ENCODE assay signal across 10 cellular contexts in the genomic region with DNA sequence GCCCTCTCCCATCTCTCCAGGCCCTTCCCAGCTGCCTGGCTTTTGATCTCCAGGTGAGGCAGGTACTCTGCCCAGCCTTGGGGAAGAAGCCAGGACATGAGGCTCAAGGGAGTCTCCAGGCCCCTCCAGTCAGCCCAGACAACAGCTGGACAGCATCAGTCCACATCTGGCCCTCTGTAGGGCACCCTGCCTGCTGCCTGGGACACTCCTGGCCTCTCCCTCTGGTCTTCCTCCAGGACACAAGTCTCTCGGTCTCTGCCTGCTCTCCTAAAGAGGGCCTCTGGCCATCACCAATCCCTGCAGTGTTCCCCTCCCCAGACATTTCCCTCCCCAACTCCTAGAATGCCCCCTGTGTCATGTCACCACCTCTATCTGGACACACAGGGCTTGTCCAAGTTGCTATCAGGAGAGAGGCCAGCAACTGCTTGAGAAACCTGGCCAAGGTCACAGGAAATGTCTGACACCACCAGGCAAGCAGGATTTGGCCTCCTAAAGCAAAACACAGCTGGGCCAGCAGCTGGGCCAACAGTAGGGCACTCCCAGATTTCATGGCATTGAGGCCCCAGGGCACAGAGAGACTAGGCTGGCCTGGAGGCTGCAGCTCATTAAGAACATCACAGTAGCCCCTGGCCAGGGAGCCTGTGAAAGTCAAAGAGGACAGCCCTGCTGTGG. TPM values are rescaled to one million over a fixed set of nuclear protein-coding genes. Genes with fewer than 3 reads are reported as not detected.
A peak's percentile ranks its signal among the peaks of the same experiment; 100 is the strongest.
DNase-seq lines count a peak whose midpoint lies in the region; ATAC-seq, FAIRE-seq and TF ChIP-seq lines count a peak whose summit lies in the region.
"Had no signal": no experiment of that assay in that cellular context is flagged by ENCODE, and none has a peak within 500 bp of the region (broad histone marks: within the 10 kb centered on the region; RNA-seq: fewer than 3 reads in every experiment).

No MANE protein-coding gene starts in this region.

- H3K36me3 ChIP-seq in astrocyte (ENCODE audit: insufficient read depth, low read length), result peaks cover 14% of the 10 kb centered on the region
- no peaks in the 10 kb centered on the region for H3K36me3 ChIP-seq in A673 (ENCODE audit: insufficient read depth, low read length, poor library complexity, severe bottlenecking)

- H3K79me2 ChIP-seq in astrocyte (ENCODE audit: insufficient read depth, low read length), result peaks cover 54% of the 10 kb centered on the region

- peak; percentile 65 for ATAC-seq in sciatic nerve
- no peak for ATAC-seq in natural killer cell
- ATAC-seq in GM21786 (IDR thresholded peaks at IDR 0.05; ENCODE audit: unreplicated experiment), result no peak

- POLR2A ChIA-PET in A673 (lab: Charles Lee; ENCODE audit: low non-redundant PET), result no interaction called here

- H4K20me1 ChIP-seq in astrocyte (ENCODE audit: insufficient read depth, low read length), result peaks cover 5% of the 10 kb centered on the region

- H3K4me3 Mint-ChIP-seq in astrocyte (ENCODE audit: unreplicated experiment), result no peak overlapping the region
- no peak overlapping the region for H3K4me3 Mint-ChIP-seq in glutamatergic neuron (ENCODE audit: unreplicated experiment)
- H3K4me3 Mint-ChIP-seq in natural killer cell, result no peak overlapping the region
- H3K4me3 Mint-ChIP-seq: CD4-positive, CD25-positive, alpha-beta regulatory T cell had no signal

- FAIRE-seq in astrocyte (lab: Jason Lieb, UNC), result no peak

- no peaks in the 10 kb centered on the region for H3K9me3 ChIP-seq in astrocyte (ENCODE audit: insufficient read depth, low read depth, low read length)
- H3K9me3 ChIP-seq in A673 (ENCODE audit: low read depth, low read length, poor library complexity, severe bottlenecking), result no peaks in the 10 kb centered on the region

- H3K27ac ChIP-seq in astrocyte (ENCODE audit: low read depth, low read length), result peak overlapping the region; percentile 39
- no peak overlapping the region for H3K27ac ChIP-seq in A673 (ENCODE audit: low read depth, low read length, poor library complexity, severe bottlenecking)

- H3K36me3 Mint-ChIP-seq in astrocyte (ENCODE audit: low read depth, unreplicated experiment), result peaks cover 47% of the 10 kb centered on the region
- peaks cover 4% of the 10 kb centered on the region for H3K36me3 Mint-ChIP-seq in glutamatergic neuron (ENCODE audit: unreplicated experiment)
- H3K36me3 Mint-ChIP-seq in natural killer cell, result no peaks in the 10 kb centered on the region

- H3K9me3 Mint-ChIP-seq in astrocyte (ENCODE audit: unreplicated experiment) (peaks cover 7% of the 10 kb centered on the region), glutamatergic neuron (ENCODE audit: unreplicated experiment) (no peaks in the 10 kb centered on the region), natural killer cell (no peaks in the 10 kb centered on the region)
- H3K9me3 Mint-ChIP-seq: CD4-positive, CD25-positive, alpha-beta regulatory T cell had no signal

- no peak for TF ChIP-seq CTCF in astrocyte (IDR thresholded peaks at IDR 0.05; ENCODE audit: insufficient read depth, low read depth, low read length)
- TF ChIP-seq CTCF in glutamatergic neuron (IDR thresholded peaks at IDR 0.05; ENCODE audit: partially characterized antibody, unreplicated experiment), result no peak
- TF ChIP-seq CTCF in A673 (conservative IDR thresholded peaks at IDR 0.05; ENCODE audit: low read depth, low read length), result no peak
- no peak for TF ChIP-seq CTCF in natural killer cell (IDR thresholded peaks at IDR 0.05)

- no peak overlapping the region for H2AFZ ChIP-seq in astrocyte (ENCODE audit: low read depth, low read length)

- intact Hi-C loops in sciatic nerve (cut with DNase I) (no loop called here), A673 (cut with micrococcal nuclease; ENCODE audit: unreplicated experiment) (no loop called here), natural killer cell (cut with micrococcal nuclease) (no loop called here)

- DNase-seq in EL (peak; percentile 57), astrocyte (ENCODE audit: low read depth) (no peak), glutamatergic neuron (peak; percentile 13), sciatic nerve (ENCODE audit: low spot score) (no peak), ureter (ENCODE audit: low spot score) (no peak), A673 (ENCODE audit: low spot score) (no peak), natural killer cell (no peak)
- DNase-seq: NK-92 treated with Interleukin-12 subunit alpha and Interleukin-12 subunit beta, amount 100 ng/mL, for 24 hours had no signal

- H3K27me3 ChIP-seq in astrocyte (ENCODE audit: insufficient read depth, low read length), result no peaks in the 10 kb centered on the region
- H3K27me3 ChIP-seq in A673 (replicated peaks; ENCODE audit: insufficient read depth, low read depth, low read length, poor library complexity), result no peaks in the 10 kb centered on the region

- H3K4me2 ChIP-seq in astrocyte (ENCODE audit: low read length), result peak overlapping the region; percentile 22

- H3K4me1 Mint-ChIP-seq in astrocyte (ENCODE audit: low read depth, unreplicated experiment), result peaks cover 47% of the 10 kb centered on the region
- peaks cover 8% of the 10 kb centered on the region for H3K4me1 Mint-ChIP-seq in glutamatergic neuron (ENCODE audit: low read depth, unreplicated experiment)
- H3K4me1 Mint-ChIP-seq in natural killer cell, result peaks cover 0 to 7% of the 10 kb centered on the region in 2 donors

- BruUV-seq in A673 (replicated peaks; lab: Mats Ljungman, UMichigan), result no TSS peak

- H3K4me1 ChIP-seq in astrocyte (ENCODE audit: insufficient read depth, low read length) (peaks cover 41% of the 10 kb centered on the region), A673 (ENCODE audit: insufficient read depth, low read length, poor library complexity, severe bottlenecking) (no peaks in the 10 kb centered on the region)

- H3K27me3 Mint-ChIP-seq in astrocyte (ENCODE audit: low read depth, unreplicated experiment) (peaks cover 2% of the 10 kb centered on the region), glutamatergic neuron (ENCODE audit: unreplicated experiment) (peaks cover 7% of the 10 kb centered on the region), natural killer cell (ENCODE audit: low read depth in 2 of 2) (peaks cover 74 to 82% of the 10 kb centered on the region in 2 donors)

- H3K4me3 ChIP-seq in astrocyte (ENCODE audit: insufficient read depth, low read depth, low read length) (no peak overlapping the region), A673 (ENCODE audit: low read depth, low read length, poor library complexity, severe bottlenecking) (no peak overlapping the region)

- CTCF ChIA-PET in A673 (lab: Charles Lee), result no interaction called here

- H3K27ac Mint-ChIP-seq in astrocyte (ENCODE audit: unreplicated experiment), result peak overlapping the region; percentile 38
- H3K27ac Mint-ChIP-seq in glutamatergic neuron (ENCODE audit: unreplicated experiment), result no peak overlapping the region
- no peak overlapping the region for H3K27ac Mint-ChIP-seq in natural killer cell
- H3K27ac Mint-ChIP-seq: CD4-positive, CD25-positive, alpha-beta regulatory T cell had no signal

- H3K9ac ChIP-seq in astrocyte (ENCODE audit: low read length), result peak overlapping the region; percentile 34

RNA-seq across cellular contexts. Expression of a gene that starts 29.0 kb away (rescaled TPM):
- 162 and 196 TPM in 2 replicates for total RNA-seq in astrocyte
- total RNA-seq in glutamatergic neuron (ENCODE audit: unreplicated experiment), result 1.2 TPM
- total RNA-seq in sciatic nerve, result 93.0 TPM
- 6.8 TPM for total RNA-seq in ureter
- total RNA-seq in A673 (2021), result 0.26 and 0.57 TPM in 2 replicates
- total RNA-seq in natural killer cell, result 1 to 10 TPM; 2.1 to 3.7 (median 3.0) TPM

Comparison
In these comparisons a context has a peak if more than half of its experiments do, and no peak if none do; other contexts are left out.
1. DNase-seq: peak in EL (single experiment) and glutamatergic neuron (single experiment); none in astrocyte (single experiment), sciatic nerve (single experiment), ureter (single experiment), A673 (single experiment) and natural killer cell (single experiment).
2. RNA of a gene that starts 29.0 kb away (total RNA-seq): 162 to 196 TPM in astrocyte and 93.0 TPM in sciatic nerve (single experiment); 6.8 TPM in ureter (single experiment), 2.1 to 3.7 TPM in natural killer cell, 1.2 TPM in glutamatergic neuron (single experiment) and 0.26 to 0.57 TPM in A673; every median in the first group is over 10 times any median in the second.